Comparison of ENCODE assay signal across 11 cellular contexts in genomic region chr3:43388909-43389308, GRCh38.
DNase-seq lines count a peak whose midpoint lies in the region; ATAC-seq and TF ChIP-seq lines count a peak whose summit lies in the region.
"Had no signal": no experiment of that assay in that cellular context is flagged by ENCODE, and none has a peak within 500 bp of the region (broad histone marks: within the 10 kb centered on the region; RNA-seq: fewer than 3 reads in every experiment).

No MANE protein-coding gene starts in this region.

- H3K4me3 ChIP-seq in CD4-positive, CD25-positive, alpha-beta regulatory T cell (ENCODE audit: low read depth, low read length): peak overlapping the region; percentile 67
- H3K4me3 ChIP-seq in RWPE2 (ENCODE audit: severe bottlenecking) (no peak overlapping the region), A673 (ENCODE audit: low read depth, low read length, poor library complexity, severe bottlenecking) (no peak overlapping the region)
- peak overlapping the region; percentile 1 for H3K4me3 ChIP-seq in effector memory CD4-positive, alpha-beta T cell (ENCODE audit: insufficient read depth, low read depth, low read length, poor library complexity, severe bottlenecking)
- H3K4me3 ChIP-seq: cardiac muscle cell had no signal

- H3K27ac Mint-ChIP-seq in CD4-positive, CD25-positive, alpha-beta regulatory T cell: peak overlapping the region; percentile 93 to 98 (median 95)
- peak overlapping the region in 2 of 3 experiments; percentile 34 to 53 for H3K27ac Mint-ChIP-seq in nephron

- no peaks in the 10 kb centered on the region for H3K27me3 ChIP-seq in CD4-positive, CD25-positive, alpha-beta regulatory T cell (ENCODE audit: control insufficient read depth, insufficient read depth, low read length)
- no peaks in the 10 kb centered on the region for H3K27me3 ChIP-seq in RWPE2 (ENCODE audit: insufficient read depth, poor library complexity, severe bottlenecking)
- H3K27me3 ChIP-seq in effector memory CD4-positive, alpha-beta T cell (replicated peaks; ENCODE audit: control insufficient read depth, insufficient read depth, low read length, poor library complexity, severe bottlenecking): no peaks in the 10 kb centered on the region
- no peaks in the 10 kb centered on the region for H3K27me3 ChIP-seq in A673 (replicated peaks; ENCODE audit: insufficient read depth, low read depth, low read length, poor library complexity)
- H3K27me3 ChIP-seq: cardiac muscle cell had no signal

- peaks cover 28 to 65% (median 49%) of the 10 kb centered on the region in 4 donors for H3K4me1 Mint-ChIP-seq in CD4-positive, CD25-positive, alpha-beta regulatory T cell
- H3K4me1 Mint-ChIP-seq in nephron: peaks cover 36% of the 10 kb centered on the region

- no peaks in the 10 kb centered on the region for H3K36me3 Mint-ChIP-seq in CD4-positive, CD25-positive, alpha-beta regulatory T cell
- peaks cover 13% of the 10 kb centered on the region for H3K36me3 Mint-ChIP-seq in nephron (ENCODE audit: low read depth)

- H3K27ac ChIP-seq in CD4-positive, CD25-positive, alpha-beta regulatory T cell (ENCODE audit: insufficient read depth, low read length, poor library complexity, severe bottlenecking): peak overlapping the region; percentile 64
- H3K27ac ChIP-seq in RWPE2 (ENCODE audit: poor library complexity, severe bottlenecking): peak overlapping the region; percentile 54
- peak overlapping the region; percentile 64 for H3K27ac ChIP-seq in effector memory CD4-positive, alpha-beta T cell (ENCODE audit: insufficient read depth, low read length, poor library complexity, severe bottlenecking)
- H3K27ac ChIP-seq in A673 (ENCODE audit: low read depth, low read length, poor library complexity, severe bottlenecking): no peak overlapping the region
- H3K27ac ChIP-seq: cardiac muscle cell had no signal

- H3K4me1 ChIP-seq in CD4-positive, CD25-positive, alpha-beta regulatory T cell (ENCODE audit: control insufficient read depth, insufficient read depth, low read length, poor library complexity, severe bottlenecking): peaks cover 31% of the 10 kb centered on the region
- H3K4me1 ChIP-seq in RWPE2 (ENCODE audit: insufficient read depth, poor library complexity, severe bottlenecking) (peaks cover 13% of the 10 kb centered on the region), A673 (ENCODE audit: insufficient read depth, low read length, poor library complexity, severe bottlenecking) (no peaks in the 10 kb centered on the region)
- peaks cover 31% of the 10 kb centered on the region for H3K4me1 ChIP-seq in effector memory CD4-positive, alpha-beta T cell (ENCODE audit: control insufficient read depth, insufficient read depth, low read length, poor library complexity, severe bottlenecking)

- CTCF ChIA-PET in A673 (lab: Charles Lee): no interaction called here

- H3K9me3 ChIP-seq in CD4-positive, CD25-positive, alpha-beta regulatory T cell (ENCODE audit: control insufficient read depth in 2 of 2, low read length in 2 of 2): no peaks in the 10 kb centered on the region
- H3K9me3 ChIP-seq in RWPE2 (ENCODE audit: severe bottlenecking): peaks cover 2% of the 10 kb centered on the region
- no peaks in the 10 kb centered on the region for H3K9me3 ChIP-seq in effector memory CD4-positive, alpha-beta T cell (ENCODE audit: control insufficient read depth, low read length)
- no peaks in the 10 kb centered on the region for H3K9me3 ChIP-seq in A673 (ENCODE audit: low read depth, low read length, poor library complexity, severe bottlenecking)

- peaks cover 0 to 3% (median 0%) of the 10 kb centered on the region in 7 donors for H3K9me3 Mint-ChIP-seq in CD4-positive, CD25-positive, alpha-beta regulatory T cell
- peaks cover 13% of the 10 kb centered on the region for H3K9me3 Mint-ChIP-seq in nephron

- TF ChIP-seq CTCF in RWPE2 (IDR thresholded peaks at IDR 0.05; ENCODE audit: poor library complexity, severe bottlenecking): no peak
- no peak for TF ChIP-seq CTCF in nephron (IDR thresholded peaks at IDR 0.05; ENCODE audit: unreplicated experiment in 3 of 3)
- TF ChIP-seq CTCF in A673 (conservative IDR thresholded peaks at IDR 0.05; ENCODE audit: low read depth, low read length): no peak

- no peaks in the 10 kb centered on the region for H3K36me3 ChIP-seq in CD4-positive, CD25-positive, alpha-beta regulatory T cell (ENCODE audit: control insufficient read depth, insufficient read depth, low read length)
- H3K36me3 ChIP-seq in RWPE2 (ENCODE audit: low read depth) (no peaks in the 10 kb centered on the region), A673 (ENCODE audit: insufficient read depth, low read length, poor library complexity, severe bottlenecking) (no peaks in the 10 kb centered on the region)
- no peaks in the 10 kb centered on the region for H3K36me3 ChIP-seq in effector memory CD4-positive, alpha-beta T cell (ENCODE audit: control insufficient read depth, insufficient read depth, low read length)
- H3K36me3 ChIP-seq: cardiac muscle cell had no signal

- no TSS peak for BruUV-seq in A673 (replicated peaks; lab: Mats Ljungman, UMichigan)

- peak in 2 of 3 donors; percentile 7 to 18 for DNase-seq in CD4-positive, CD25-positive, alpha-beta regulatory T cell
- DNase-seq in RWPE2 (ENCODE audit: low spot score) (no peak), A673 (ENCODE audit: low spot score) (no peak)
- no peak for DNase-seq in effector memory CD4-positive, alpha-beta T cell
- DNase-seq in stimulated activated CD4-positive, alpha-beta T cell treated with anti-CD3 and anti-CD28 coated beads, Interleukin-4, amount 100 ng/mL, for 24 hours: no peak
- DNase-seq: H7, NCI-H1930 had no signal

- ATAC-seq in CD4-positive, CD25-positive, alpha-beta regulatory T cell (ENCODE audit: low read depth in 2 of 2): no peak
- ATAC-seq in RWPE2 (ENCODE audit: low read depth) (no peak), GM21526 (IDR thresholded peaks at IDR 0.05; ENCODE audit: low FRiP score, unreplicated experiment) (no peak), HG03045 (IDR thresholded peaks at IDR 0.05; ENCODE audit: unreplicated experiment) (no peak)

- intact Hi-C loops in A673 (cut with micrococcal nuclease; ENCODE audit: unreplicated experiment): no loop called here

- H3K4me3 Mint-ChIP-seq in CD4-positive, CD25-positive, alpha-beta regulatory T cell: peak overlapping the region; percentile 38 to 83 (median 68)
- H3K4me3 Mint-ChIP-seq in nephron: no peak overlapping the region

- POLR2A ChIA-PET in A673 (lab: Charles Lee; ENCODE audit: low non-redundant PET): no interaction called here

- no peaks in the 10 kb centered on the region for H3K27me3 Mint-ChIP-seq in CD4-positive, CD25-positive, alpha-beta regulatory T cell
- H3K27me3 Mint-ChIP-seq in nephron (ENCODE audit: low read depth): no peaks in the 10 kb centered on the region

Comparison
In these comparisons a context has a peak if more than half of its experiments do, and no peak if none do; other contexts are left out.
1. DNase-seq: peak in CD4-positive, CD25-positive, alpha-beta regulatory T cell (2 of 3); none in RWPE2 (single experiment), effector memory CD4-positive, alpha-beta T cell (0 of 3), A673 (single experiment) and stimulated activated CD4-positive, alpha-beta T cell treated with anti-CD3 and anti-CD28 coated beads, Interleukin-4, amount 100 ng/mL, for 24 hours (single experiment).
2. H3K4me3 ChIP-seq: peak in CD4-positive, CD25-positive, alpha-beta regulatory T cell (single experiment) and effector memory CD4-positive, alpha-beta T cell (single experiment); none in RWPE2 (single experiment) and A673 (single experiment).
3. H3K4me3 Mint-ChIP-seq: peak in CD4-positive, CD25-positive, alpha-beta regulatory T cell (4 of 4); none in nephron (0 of 3).